8 cellular contexts compared by ENCODE assay signal in genomic region chr15:77024273-77025065, GRCh38. TPM values are rescaled to one million over a fixed set of nuclear protein-coding genes. Genes with fewer than 3 reads are reported as not detected.
A peak's percentile ranks its signal among the peaks of the same experiment; 100 is the strongest.
DNase-seq lines count a peak whose midpoint lies in the region; ATAC-seq, FAIRE-seq and TF ChIP-seq lines count a peak whose summit lies in the region.

No MANE protein-coding gene starts in this region.

- H3K27ac Mint-ChIP-seq in activated B cell treated with CpG ODN at 0.5 μM for 24 hours (no peak overlapping the region), MCF 10A (ENCODE audit: low read depth, unreplicated experiment) (no peak overlapping the region)

- FAIRE-seq in keratinocyte (lab: Jason Lieb, UNC), result no peak

- H3K9ac ChIP-seq in keratinocyte (ENCODE audit: control insufficient read depth, extremely low read depth, insufficient read depth, low read length), result no peak overlapping the region

- H3K36me3 ChIP-seq in keratinocyte (ENCODE audit: control insufficient read depth in 2 of 2, extremely low read depth in 1 of 2, insufficient read depth in 2 of 2, low read length in 2 of 2), result peaks cover 0 to 7% of the 10 kb centered on the region in 2 experiments

- peaks cover 11% of the 10 kb centered on the region for H3K4me1 ChIP-seq in keratinocyte (ENCODE audit: control insufficient read depth, extremely low read depth, insufficient read depth, low read length)

- ATAC-seq in activated B cell treated with CpG ODN at 0.5 μM for 24 hours (ENCODE audit: low read depth) (peak; percentile 78), HG03159 (IDR thresholded peaks at IDR 0.05; ENCODE audit: unreplicated experiment) (no peak)

- no peak overlapping the region for H3K4me3 ChIP-seq in keratinocyte (ENCODE audit: control insufficient read depth in 2 of 3, extremely low read depth in 1 of 3, insufficient read depth in 2 of 3, low read depth in 1 of 3, low read length in 3 of 3)

- TF ChIP-seq CTCF in GM12873 (IDR thresholded peaks at IDR 0.05; ENCODE audit: insufficient read depth, low read depth, low read length, missing control alignments), result peak; percentile 91
- TF ChIP-seq CTCF in activated B cell treated with CpG ODN at 0.5 μM for 24 hours (IDR thresholded peaks at IDR 0.05), result peak; percentile 97
- peak; percentile 97 for TF ChIP-seq CTCF in MCF 10A (IDR thresholded peaks at IDR 0.05; ENCODE audit: unreplicated experiment)
- peak; percentile 81 to 94 (median 81) for TF ChIP-seq CTCF in keratinocyte (optimal IDR thresholded peaks at IDR 0.05 in 1 of 3, IDR thresholded peaks at IDR 0.05 in 1 of 3, conservative IDR thresholded peaks at IDR 0.05 in 1 of 3; ENCODE audit: extremely low read depth in 1 of 3, insufficient read depth in 2 of 3, low read length in 3 of 3)

- H3K36me3 Mint-ChIP-seq in activated B cell treated with CpG ODN at 0.5 μM for 24 hours (ENCODE audit: low read depth) (peaks cover 29% of the 10 kb centered on the region), MCF 10A (ENCODE audit: insufficient read depth, unreplicated experiment) (no peaks in the 10 kb centered on the region)

- H3K4me2 ChIP-seq in keratinocyte (ENCODE audit: control insufficient read depth, extremely low read depth, insufficient read depth, low read depth, low read length), result no peak overlapping the region

- H4K20me1 ChIP-seq in keratinocyte (ENCODE audit: control insufficient read depth, extremely low read depth, insufficient read depth, low read length), result no peaks in the 10 kb centered on the region

- CTCF ChIA-PET in activated B cell treated with CpG ODN at 0.5 μM for 24 hours (lab: Charles Lee), result interaction anchor here (0.6 to 4.0 kb wide), 9 partner anchors 10 to 519 kb away, joined by 3 to 16 read pairs (median 9); no protein-coding TSS in a partner anchor
- CTCF ChIA-PET in MCF 10A (lab: Yijun Ruan, JAX), result interaction anchor here (0.6 to 3.0 kb wide), 11 partner anchors 7 to 911 kb away, joined by 3 to 18 read pairs (median 5); no protein-coding TSS in a partner anchor

- BruUV-seq in MCF 10A (replicated peaks; lab: Mats Ljungman, UMichigan), result no TSS peak

- POLR2A ChIA-PET in activated B cell treated with CpG ODN at 0.5 μM for 24 hours (lab: Charles Lee), result interaction anchor here (0.9 kb wide), 1 partner anchor 8 kb away, joined by 5 read pairs; no protein-coding TSS in a partner anchor
- POLR2A ChIA-PET in MCF 10A (lab: Yijun Ruan, JAX), result interaction anchor here (0.7 kb wide), 1 partner anchor 114 kb away, joined by 3 read pairs; no protein-coding TSS in a partner anchor

- dilution Hi-C loops in keratinocyte (cut with MboI; ENCODE audit: extremely low pct_ligation_motif_present, low sequenced_read_pairs), result no loop called here

- no peaks in the 10 kb centered on the region for H3K27me3 ChIP-seq in keratinocyte (ENCODE audit: control insufficient read depth, extremely low read depth, insufficient read depth, low read length)

- H2AFZ ChIP-seq in keratinocyte (ENCODE audit: control insufficient read depth, low read length), result no peak overlapping the region

- H3K4me1 Mint-ChIP-seq in activated B cell treated with CpG ODN at 0.5 μM for 24 hours, result peaks cover 25% of the 10 kb centered on the region
- H3K4me1 Mint-ChIP-seq in MCF 10A (ENCODE audit: insufficient read depth, unreplicated experiment), result peaks cover 9% of the 10 kb centered on the region

- peak; percentile 17 for DNase-seq in MV-4-11 (lab: John Stamatoyannopoulos, UW)
- DNase-seq in activated B cell treated with CpG ODN at 0.5 μM for 24 hours, result peak; percentile 69
- DNase-seq in MCF 10A (ENCODE audit: unreplicated experiment), result peak; percentile 53
- DNase-seq in keratinocyte (ENCODE audit: low read depth, low spot score), result no peak
- peak; percentile 60 for DNase-seq in stimulated activated CD4-positive, alpha-beta T cell treated with anti-CD3 and anti-CD28 coated beads, Interleukin-1b, Interleukin-23, amount 100 ng/mL, for 48 hours
- no peak for DNase-seq in DMS153 (lab: John Stamatoyannopoulos, UW)

- no peaks in the 10 kb centered on the region for H3K79me2 ChIP-seq in keratinocyte (ENCODE audit: control insufficient read depth, insufficient read depth, low read length)

- no peaks in the 10 kb centered on the region for H3K9me1 ChIP-seq in keratinocyte (ENCODE audit: control insufficient read depth, extremely low read depth, insufficient read depth, low read length)

- no peaks in the 10 kb centered on the region for H3K9me3 Mint-ChIP-seq in activated B cell treated with CpG ODN at 0.5 μM for 24 hours
- no peaks in the 10 kb centered on the region for H3K9me3 Mint-ChIP-seq in MCF 10A (ENCODE audit: unreplicated experiment)

- no peaks in the 10 kb centered on the region for H3K9me3 ChIP-seq in keratinocyte (ENCODE audit: control insufficient read depth, low read depth, low read length)

- intact Hi-C loops in activated B cell treated with CpG ODN at 0.5 μM for 24 hours (cut with micrococcal nuclease), result loop anchor here (1.0 kb wide), 5 partner anchors 95 to 519 kb away; no protein-coding TSS in a partner anchor
- intact Hi-C loops in MCF 10A (cut with micrococcal nuclease), result loop anchor here (1.0 to 10.0 kb wide), 4 partner anchors 93 to 519 kb away; partner anchors contain the start of gene SCAPER

- H3K27ac ChIP-seq in keratinocyte (ENCODE audit: control insufficient read depth, insufficient read depth, low read length), result no peak overlapping the region

- H3K27me3 Mint-ChIP-seq in activated B cell treated with CpG ODN at 0.5 μM for 24 hours, result no peaks in the 10 kb centered on the region
- no peaks in the 10 kb centered on the region for H3K27me3 Mint-ChIP-seq in MCF 10A (ENCODE audit: insufficient read depth, unreplicated experiment)

- no peak overlapping the region for H3K4me3 Mint-ChIP-seq in activated B cell treated with CpG ODN at 0.5 μM for 24 hours
- H3K4me3 Mint-ChIP-seq in MCF 10A (ENCODE audit: unreplicated experiment), result no peak overlapping the region

RNA-seq across cellular contexts. Expression of gene PSTPIP1, which starts 29.5 kb away (rescaled TPM):
- total RNA-seq in activated B cell treated with CpG ODN at 0.5 μM for 24 hours (33.7 and 42.7 TPM in 2 replicates), MCF 10A (2022) (1.2 TPM in 2 replicates)
- 9.6 to 11.2 TPM (median 10.0 TPM) in 3 replicates for polyA plus RNA-seq in keratinocyte
- 2.0 TPM for polyA plus RNA-seq in keratinocyte (2011; ENCODE audit: low read depth)
- 4.7 and 9.5 TPM in 2 replicates for polyA plus RNA-seq in keratinocyte (2011; cell fraction: cytosol; rRNA removed)
- 25.7 and 27.3 TPM in 2 replicates for polyA plus RNA-seq in keratinocyte (2011; cell fraction: nucleus; rRNA removed)
- 1.2 and 15.6 TPM in 2 replicates for polyA plus RNA-seq in keratinocyte (2012; ENCODE audit: low replicate concordance)
- 6.3 to 22.0 TPM (median 10.0 TPM) in 3 replicates for polyA minus RNA-seq in keratinocyte
- polyA minus RNA-seq in keratinocyte (2011; cell fraction: cytosol; rRNA and poly(A)+ RNA removed), result 13.6 TPM
- polyA minus RNA-seq in keratinocyte (2011; cell fraction: nucleus; rRNA and poly(A)+ RNA removed), result 9.9 and 10.3 TPM in 2 replicates

RNA-seq across cellular contexts. Expression of gene TSPAN3, which starts 46.4 kb away (rescaled TPM):
- total RNA-seq in activated B cell treated with CpG ODN at 0.5 μM for 24 hours, result 104 and 113 TPM in 2 replicates
- 96.6 and 96.8 TPM in 2 replicates for total RNA-seq in MCF 10A (2022)
- 181 to 210 TPM (median 193 TPM) in 3 replicates for polyA plus RNA-seq in keratinocyte
- polyA plus RNA-seq in keratinocyte (2011; ENCODE audit: low read depth), result 43.6 TPM
- 163 and 250 TPM in 2 replicates for polyA plus RNA-seq in keratinocyte (2011; cell fraction: cytosol; rRNA removed)
- 254 and 268 TPM in 2 replicates for polyA plus RNA-seq in keratinocyte (2011; cell fraction: nucleus; rRNA removed)
- polyA plus RNA-seq in keratinocyte (2012; ENCODE audit: low replicate concordance), result 83.8 and 110 TPM in 2 replicates
- polyA minus RNA-seq in keratinocyte, result 82.2 to 214 TPM (median 212 TPM) in 3 replicates
- 106 TPM for polyA minus RNA-seq in keratinocyte (2011; cell fraction: cytosol; rRNA and poly(A)+ RNA removed)
- 82.9 and 145 TPM in 2 replicates for polyA minus RNA-seq in keratinocyte (2011; cell fraction: nucleus; rRNA and poly(A)+ RNA removed)

Comparison
In these comparisons a context has a peak if more than half of its experiments do, and no peak if none do; other contexts are left out.
1. DNase-seq: peak in MV-4-11 (single experiment), activated B cell treated with CpG ODN at 0.5 μM for 24 hours (single experiment), MCF 10A (single experiment) and stimulated activated CD4-positive, alpha-beta T cell treated with anti-CD3 and anti-CD28 coated beads, Interleukin-1b, Interleukin-23, amount 100 ng/mL, for 48 hours (single experiment); none in keratinocyte (single experiment) and DMS153 (single experiment).
2. RNA of gene PSTPIP1, which starts 29.5 kb away (total RNA-seq): 33.7 to 42.7 TPM in activated B cell treated with CpG ODN at 0.5 μM for 24 hours; 1.2 TPM in MCF 10A; every median in the first group is over 10 times any median in the second.
3. Peak in every context shown above with its lines, with median percentiles within 50 percentile points of each other: CTCF ChIP-seq.